Comparison of ENCODE assay signal across 1 cellular context in the genomic region with DNA sequence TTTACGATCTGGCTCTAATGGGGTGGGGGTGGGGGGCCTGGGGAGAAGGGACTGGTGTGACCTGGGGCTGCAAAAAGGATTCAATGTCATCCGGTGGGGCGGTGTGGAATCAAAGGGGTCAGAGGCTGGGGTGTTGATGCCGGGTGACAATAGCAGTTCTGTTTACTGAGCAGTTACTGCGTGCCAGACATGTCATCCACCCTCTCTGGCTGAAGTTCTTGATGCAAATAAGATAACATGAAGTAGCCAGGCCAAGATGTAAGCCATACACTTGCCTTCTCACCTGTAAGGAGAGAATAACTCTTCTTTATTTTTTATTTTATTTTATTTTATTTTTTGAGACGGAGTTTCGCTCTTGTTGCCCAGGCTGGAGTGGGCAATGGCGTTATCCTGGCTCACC.
TF ChIP-seq lines count a peak whose summit lies in the region.

No MANE protein-coding gene starts in this region.

TF ChIP-seq in HepG2, 621 proteins besides CTCF, POLR2A, EP300 and RAD21 (continued from another document):
- TF ChIP-seq, protein P1, sequence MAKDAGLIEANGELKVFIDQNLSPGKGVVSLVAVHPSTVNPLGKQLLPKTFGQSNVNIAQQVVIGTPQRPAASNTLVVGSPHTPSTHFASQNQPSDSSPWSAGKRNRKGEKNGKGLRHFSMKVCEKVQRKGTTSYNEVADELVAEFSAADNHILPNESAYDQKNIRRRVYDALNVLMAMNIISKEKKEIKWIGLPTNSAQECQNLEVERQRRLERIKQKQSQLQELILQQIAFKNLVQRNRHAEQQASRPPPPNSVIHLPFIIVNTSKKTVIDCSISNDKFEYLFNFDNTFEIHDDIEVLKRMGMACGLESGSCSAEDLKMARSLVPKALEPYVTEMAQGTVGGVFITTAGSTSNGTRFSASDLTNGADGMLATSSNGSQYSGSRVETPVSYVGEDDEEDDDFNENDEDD (CRISPR knock-in tag; IDR thresholded peaks at IDR 0.05; ENCODE audit: borderline replicate concordance) = no peak
- TF ChIP-seq HNF4A (CRISPR knock-in tag; IDR thresholded peaks at IDR 0.05) (no peak), ZFP41 (CRISPR knock-in tag; IDR thresholded peaks at IDR 0.05; ENCODE audit: borderline replicate concordance) (no peak), EZH2 (conservative IDR thresholded peaks at IDR 0.05; ENCODE audit: low read depth, low read length) (no peak), CHCHD3 (CRISPR knock-in tag; IDR thresholded peaks at IDR 0.05) (no peak), MZF1 (CRISPR knock-in tag; IDR thresholded peaks at IDR 0.05; ENCODE audit: borderline replicate concordance) (no peak), FOXA3 (CRISPR knock-in tag; IDR thresholded peaks at IDR 0.05) (no peak), ZFYVE20 (CRISPR knock-in tag; IDR thresholded peaks at IDR 0.05; ENCODE audit: borderline replicate concordance, low read depth) (no peak), ZNF354B (CRISPR knock-in tag; IDR thresholded peaks at IDR 0.05) (no peak), RFXANK (CRISPR knock-in tag; IDR thresholded peaks at IDR 0.05) (no peak), ZFP36 (IDR thresholded peaks at IDR 0.05; ENCODE audit: borderline replicate concordance, low read depth, low read length, partially characterized antibody) (no peak), ZNF207 (IDR thresholded peaks at IDR 0.05; ENCODE audit: borderline replicate concordance) (no peak), FOXP1 (IDR thresholded peaks at IDR 0.05) (no peak), FOXP1 (CRISPR knock-in tag; IDR thresholded peaks at IDR 0.05) (0 out of 2 replicates have a peak, but pooled peaks have one; percentile 13), SOX13 (IDR thresholded peaks at IDR 0.05) (no peak), SOX13 (CRISPR knock-in tag; conservative IDR thresholded peaks at IDR 0.05 in 1 of 2, IDR thresholded peaks at IDR 0.05 in 1 of 2) (peak in 1 of 2 experiments; percentile 52; a peak in 2 of 4 replicates), NFE2 (CRISPR knock-in tag; IDR thresholded peaks at IDR 0.05) (no peak), HOXA5 (CRISPR knock-in tag; IDR thresholded peaks at IDR 0.05) (no peak)
- TF ChIP-seq, protein P2, sequence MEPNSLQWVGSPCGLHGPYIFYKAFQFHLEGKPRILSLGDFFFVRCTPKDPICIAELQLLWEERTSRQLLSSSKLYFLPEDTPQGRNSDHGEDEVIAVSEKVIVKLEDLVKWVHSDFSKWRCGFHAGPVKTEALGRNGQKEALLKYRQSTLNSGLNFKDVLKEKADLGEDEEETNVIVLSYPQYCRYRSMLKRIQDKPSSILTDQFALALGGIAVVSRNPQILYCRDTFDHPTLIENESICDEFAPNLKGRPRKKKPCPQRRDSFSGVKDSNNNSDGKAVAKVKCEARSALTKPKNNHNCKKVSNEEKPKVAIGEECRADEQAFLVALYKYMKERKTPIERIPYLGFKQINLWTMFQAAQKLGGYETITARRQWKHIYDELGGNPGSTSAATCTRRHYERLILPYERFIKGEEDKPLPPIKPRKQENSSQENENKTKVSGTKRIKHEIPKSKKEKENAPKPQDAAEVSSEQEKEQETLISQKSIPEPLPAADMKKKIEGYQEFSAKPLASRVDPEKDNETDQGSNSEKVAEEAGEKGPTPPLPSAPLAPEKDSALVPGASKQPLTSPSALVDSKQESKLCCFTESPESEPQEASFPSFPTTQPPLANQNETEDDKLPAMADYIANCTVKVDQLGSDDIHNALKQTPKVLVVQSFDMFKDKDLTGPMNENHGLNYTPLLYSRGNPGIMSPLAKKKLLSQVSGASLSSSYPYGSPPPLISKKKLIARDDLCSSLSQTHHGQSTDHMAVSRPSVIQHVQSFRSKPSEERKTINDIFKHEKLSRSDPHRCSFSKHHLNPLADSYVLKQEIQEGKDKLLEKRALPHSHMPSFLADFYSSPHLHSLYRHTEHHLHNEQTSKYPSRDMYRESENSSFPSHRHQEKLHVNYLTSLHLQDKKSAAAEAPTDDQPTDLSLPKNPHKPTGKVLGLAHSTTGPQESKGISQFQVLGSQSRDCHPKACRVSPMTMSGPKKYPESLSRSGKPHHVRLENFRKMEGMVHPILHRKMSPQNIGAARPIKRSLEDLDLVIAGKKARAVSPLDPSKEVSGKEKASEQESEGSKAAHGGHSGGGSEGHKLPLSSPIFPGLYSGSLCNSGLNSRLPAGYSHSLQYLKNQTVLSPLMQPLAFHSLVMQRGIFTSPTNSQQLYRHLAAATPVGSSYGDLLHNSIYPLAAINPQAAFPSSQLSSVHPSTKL (CRISPR knock-in tag; IDR thresholded peaks at IDR 0.05) = no peak
- TF ChIP-seq, protein P3, sequence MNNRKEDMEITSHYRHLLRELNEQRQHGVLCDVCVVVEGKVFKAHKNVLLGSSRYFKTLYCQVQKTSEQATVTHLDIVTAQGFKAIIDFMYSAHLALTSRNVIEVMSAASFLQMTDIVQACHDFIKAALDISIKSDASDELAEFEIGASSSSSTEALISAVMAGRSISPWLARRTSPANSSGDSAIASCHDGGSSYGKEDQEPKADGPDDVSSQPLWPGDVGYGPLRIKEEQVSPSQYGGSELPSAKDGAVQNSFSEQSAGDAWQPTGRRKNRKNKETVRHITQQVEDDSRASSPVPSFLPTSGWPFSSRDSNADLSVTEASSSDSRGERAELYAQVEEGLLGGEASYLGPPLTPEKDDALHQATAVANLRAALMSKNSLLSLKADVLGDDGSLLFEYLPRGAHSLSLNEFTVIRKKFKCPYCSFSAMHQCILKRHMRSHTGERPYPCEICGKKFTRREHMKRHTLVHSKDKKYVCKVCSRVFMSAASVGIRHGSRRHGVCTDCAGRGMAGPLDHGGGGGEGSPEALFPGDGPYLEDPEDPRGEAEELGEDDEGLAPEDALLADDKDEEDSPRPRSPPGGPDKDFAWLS (CRISPR knock-in tag; IDR thresholded peaks at IDR 0.05; ENCODE audit: borderline replicate concordance) = no peak
